Comparison of ENCODE assay signal across 7 cellular contexts in genomic region chr1:91885331-91885715, GRCh38. TPM values are rescaled to one million over a fixed set of nuclear protein-coding genes. Genes with fewer than 3 reads are reported as not detected.
DNase-seq lines count a peak whose midpoint lies in the region; ATAC-seq, FAIRE-seq and TF ChIP-seq lines count a peak whose summit lies in the region.

No MANE protein-coding gene starts in this region.

- no peaks in the 10 kb centered on the region for H3K9me3 ChIP-seq in pancreas

- H3K36me3 ChIP-seq in pancreas: no peaks in the 10 kb centered on the region

- H3K4me3 ChIP-seq in pancreas: peak overlapping the region; percentile 92 to 99 (median 97)

- FAIRE-seq in pancreas (lab: Jason Lieb, UNC): no peak

- H3K4me1 Mint-ChIP-seq in activated T-helper 2 cell treated with anti-CD3 and anti-CD28 coated beads, Interferon-gamma antibody, Interleukin-2, Interleukin-4, amounts not matched to agents 10 μg/mL and 5 μg/mL and 100 μg/mL, durations not matched to agents 14 hours and 24 hours and 36 hours (ENCODE audit: low read depth): peaks cover 46% of the 10 kb centered on the region

- DNase-seq in activated T-helper 2 cell treated with anti-CD3 and anti-CD28 coated beads, Interferon-gamma antibody, Interleukin-2, Interleukin-4, amounts not matched to agents 10 μg/mL and 5 μg/mL and 100 μg/mL, durations not matched to agents 14 hours and 24 hours and 36 hours (ENCODE audit: low spot score): peak; percentile 14
- DNase-seq in germinal center (ENCODE audit: low spot score) (peak; percentile 9), pancreas (peak in 2 of 6 donors; percentile 48 to 75), epidermal melanocyte (ENCODE audit: insufficient read length, low spot score) (no peak), kidney glomerular epithelial cell (lab: John Stamatoyannopoulos, UW) (no peak)

- no peak for TF ChIP-seq CTCF in pancreas (IDR thresholded peaks at IDR 0.05)

- no peaks in the 10 kb centered on the region for H3K27me3 ChIP-seq in pancreas

- WGBS in pancreas, 2 donors: 0 to 1% methylated on average over 33 to 39 of the region's 39 CpGs

- H3K4me1 ChIP-seq in pancreas: peaks cover 0 to 10% (median 0%) of the 10 kb centered on the region in 3 donors

- H3K27me3 Mint-ChIP-seq in activated T-helper 2 cell treated with anti-CD3 and anti-CD28 coated beads, Interferon-gamma antibody, Interleukin-2, Interleukin-4, amounts not matched to agents 10 μg/mL and 5 μg/mL and 100 μg/mL, durations not matched to agents 14 hours and 24 hours and 36 hours (ENCODE audit: low read depth): peaks cover 11% of the 10 kb centered on the region

- H3K27ac Mint-ChIP-seq in activated T-helper 2 cell treated with anti-CD3 and anti-CD28 coated beads, Interferon-gamma antibody, Interleukin-2, Interleukin-4, amounts not matched to agents 10 μg/mL and 5 μg/mL and 100 μg/mL, durations not matched to agents 14 hours and 24 hours and 36 hours: peak overlapping the region; percentile 84

- peaks cover 26% of the 10 kb centered on the region for H3K36me3 Mint-ChIP-seq in activated T-helper 2 cell treated with anti-CD3 and anti-CD28 coated beads, Interferon-gamma antibody, Interleukin-2, Interleukin-4, amounts not matched to agents 10 μg/mL and 5 μg/mL and 100 μg/mL, durations not matched to agents 14 hours and 24 hours and 36 hours (ENCODE audit: low read depth)

- peak; percentile 29 for ATAC-seq in GM18907 (IDR thresholded peaks at IDR 0.05; ENCODE audit: unreplicated experiment)
- peak; percentile 21 for ATAC-seq in HG03439 (IDR thresholded peaks at IDR 0.05; ENCODE audit: unreplicated experiment)
- peak; percentile 19 to 35 (median 24) for ATAC-seq in pancreas

- peak overlapping the region; percentile 98 for H3K4me3 Mint-ChIP-seq in activated T-helper 2 cell treated with anti-CD3 and anti-CD28 coated beads, Interferon-gamma antibody, Interleukin-2, Interleukin-4, amounts not matched to agents 10 μg/mL and 5 μg/mL and 100 μg/mL, durations not matched to agents 14 hours and 24 hours and 36 hours (ENCODE audit: low read depth)

- peak overlapping the region; percentile 80 to 91 (median 90) for H3K27ac ChIP-seq in pancreas

- intact Hi-C loops in activated T-helper 2 cell treated with anti-CD3 and anti-CD28 coated beads, Interferon-gamma antibody, Interleukin-2, Interleukin-4, amounts not matched to agents 10 μg/mL and 5 μg/mL and 100 μg/mL, durations not matched to agents 14 hours and 24 hours and 36 hours (cut with micrococcal nuclease): loop anchor here (2.0 kb wide), 1 partner anchor 81 kb away; no protein-coding TSS in a partner anchor
- intact Hi-C loops in pancreas (cut with DNase I): no loop called here

- H3K9me3 Mint-ChIP-seq in activated T-helper 2 cell treated with anti-CD3 and anti-CD28 coated beads, Interferon-gamma antibody, Interleukin-2, Interleukin-4, amounts not matched to agents 10 μg/mL and 5 μg/mL and 100 μg/mL, durations not matched to agents 14 hours and 24 hours and 36 hours: no peaks in the 10 kb centered on the region

RNA-seq across cellular contexts. Expression of gene TGFBR3, which starts 0.6 kb away (rescaled TPM):
- 28.0 and 29.9 TPM in 2 replicates for total RNA-seq in activated T-helper 2 cell treated with anti-CD3 and anti-CD28 coated beads, Interferon-gamma antibody, Interleukin-2, Interleukin-4, amounts not matched to agents 10 μg/mL and 5 μg/mL and 100 μg/mL, durations not matched to agents 14 hours and 24 hours and 36 hours
- 10 to 100 TPM in 5 of 6 donors, 1 to 10 TPM in 1; 7.3 to 34.8 (median 25.3) TPM for total RNA-seq in pancreas
- polyA plus RNA-seq in pancreas: 1 to 10 TPM; 6.0 to 9.0 TPM

Comparison
In these comparisons a context has a peak if more than half of its experiments do, and no peak if none do; other contexts are left out.
1. DNase-seq: peak in activated T-helper 2 cell treated with anti-CD3 and anti-CD28 coated beads, Interferon-gamma antibody, Interleukin-2, Interleukin-4, amounts not matched to agents 10 μg/mL and 5 μg/mL and 100 μg/mL, durations not matched to agents 14 hours and 24 hours and 36 hours (single experiment) and germinal center (single experiment); none in epidermal melanocyte (single experiment) and kidney glomerular epithelial cell (single experiment).
2. Peak in every context shown above with its lines, with median percentiles within 50 percentile points of each other: ATAC-seq.